ENCODE assay signal across 18 cellular contexts in the genomic region with DNA sequence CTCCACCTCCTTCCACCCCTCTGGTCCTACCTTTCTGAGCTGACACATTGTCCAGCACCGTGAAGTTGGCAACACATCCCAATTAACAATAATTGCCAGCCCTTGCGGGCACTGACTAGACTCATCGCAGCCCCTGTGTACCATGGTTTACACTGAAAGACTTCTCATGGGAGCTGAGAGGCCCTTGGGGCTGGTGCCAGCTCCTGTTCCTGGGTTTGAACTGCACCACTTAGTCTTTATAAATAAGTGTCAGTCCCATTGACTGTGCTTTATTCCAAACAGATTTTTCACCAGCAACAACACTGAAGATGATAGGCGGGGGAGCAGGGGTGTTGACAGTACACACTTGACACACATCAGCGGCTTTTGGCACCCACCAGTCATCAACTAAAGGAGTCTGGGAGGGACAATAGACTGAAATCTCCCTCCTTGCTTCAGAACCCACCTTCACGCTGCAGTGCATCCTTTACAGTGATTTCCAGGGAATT.
A peak's percentile ranks its signal among the peaks of the same experiment; 100 is the strongest.
DNase-seq lines count a peak whose midpoint lies in the region; ATAC-seq and TF ChIP-seq lines count a peak whose summit lies in the region.
"Had no signal": no experiment of that assay in that cellular context is flagged by ENCODE, and none has a peak within 500 bp of the region (broad histone marks: within the 10 kb centered on the region; RNA-seq: fewer than 3 reads in every experiment).

No MANE protein-coding gene starts in this region.

- H3K27ac Mint-ChIP-seq in glutamatergic neuron (ENCODE audit: unreplicated experiment) = no peak overlapping the region
- H3K27ac Mint-ChIP-seq: CD4-positive, alpha-beta memory T cell had no signal

- H3K9me3 ChIP-seq in thyroid gland = no peaks in the 10 kb centered on the region
- H3K9me3 ChIP-seq: Caco-2 had no signal

- H3K4me1 ChIP-seq in thyroid gland = no peaks in the 10 kb centered on the region
- H3K4me1 ChIP-seq: Caco-2 had no signal

- H3K27me3 ChIP-seq in thyroid gland = no peaks in the 10 kb centered on the region

- no peaks in the 10 kb centered on the region for H3K36me3 ChIP-seq in thyroid gland

- no peaks in the 10 kb centered on the region for H3K9me3 Mint-ChIP-seq in glutamatergic neuron (ENCODE audit: unreplicated experiment)

- no peaks in the 10 kb centered on the region for H3K36me3 Mint-ChIP-seq in glutamatergic neuron (ENCODE audit: unreplicated experiment)
- H3K36me3 Mint-ChIP-seq: CD4-positive, alpha-beta memory T cell had no signal

- WGBS in thyroid gland, 2 donors = 39 to 40% methylated on average over 6 of the region's 6 CpGs

- H3K4me1 Mint-ChIP-seq in glutamatergic neuron (ENCODE audit: low read depth, unreplicated experiment) = peaks cover 2% of the 10 kb centered on the region
- H3K4me1 Mint-ChIP-seq: CD4-positive, alpha-beta memory T cell had no signal

- intact Hi-C loops in thyroid gland (cut with DNase I) = no loop called here

- no peak overlapping the region for H3K27ac ChIP-seq in thyroid gland
- H3K27ac ChIP-seq: SK-N-MC had no signal

- ATAC-seq in HG02840 (IDR thresholded peaks at IDR 0.05; ENCODE audit: low FRiP score, unreplicated experiment) = no peak

- H3K4me3 Mint-ChIP-seq in glutamatergic neuron (ENCODE audit: unreplicated experiment) = no peak overlapping the region
- H3K4me3 Mint-ChIP-seq: CD4-positive, alpha-beta memory T cell had no signal

- TF ChIP-seq POLR2A in thyroid gland (IDR thresholded peaks at IDR 0.05) = no peak

- no peak overlapping the region for H3K4me3 ChIP-seq in thyroid gland (replicated peaks in 1 of 3)
- H3K4me3 ChIP-seq: SK-N-MC had no signal

- H3K27me3 Mint-ChIP-seq in glutamatergic neuron (ENCODE audit: unreplicated experiment) = no peaks in the 10 kb centered on the region
- H3K27me3 Mint-ChIP-seq: CD4-positive, alpha-beta memory T cell had no signal

- TF ChIP-seq CTCF in thyroid gland (IDR thresholded peaks at IDR 0.05) = no peak
- TF ChIP-seq CTCF in glutamatergic neuron (IDR thresholded peaks at IDR 0.05; ENCODE audit: partially characterized antibody, unreplicated experiment) = no peak
- no peak for TF ChIP-seq CTCF in GM20000 (IDR thresholded peaks at IDR 0.05; ENCODE audit: extremely low read depth, missing control alignments)

- peak; percentile 33 for DNase-seq in NCI-H1092 treated with DMSO at 0.1 percent for 48 hours (lab: John Stamatoyannopoulos, UW)
- DNase-seq in NCI-H128 (lab: John Stamatoyannopoulos, UW; ENCODE audit: unreplicated experiment) = peak; percentile 15
- DNase-seq in NCI-H748 (lab: John Stamatoyannopoulos, UW; ENCODE audit: unreplicated experiment) = peak; percentile 89
- peak; percentile 52 to 59 for DNase-seq in thyroid gland
- no peak for DNase-seq in glutamatergic neuron
- DNase-seq in GM20000 (ENCODE audit: low spot score) = no peak
- DNase-seq: C1 segment of cervical spinal cord; Caco-2; CD4-positive, alpha-beta memory T cell; DMS 273 treated with DMSO at 0.1 percent for 48 hours; DND-41; NCI-H1048; NCI-H2029; NCI-H446; NCI-H526; SIG-M5 had no signal

Comparison
In these comparisons a context has a peak if more than half of its experiments do, and no peak if none do; other contexts are left out.
1. DNase-seq: peak in NCI-H1092 treated with DMSO at 0.1 percent for 48 hours (single experiment), NCI-H128 (single experiment), NCI-H748 (single experiment) and thyroid gland (2 of 2); none in glutamatergic neuron (single experiment) and GM20000 (single experiment).